Comparison of ENCODE assay signal across 8 cellular contexts in genomic region chr3:8963137-8963853, GRCh38. TPM values are rescaled to one million over a fixed set of nuclear protein-coding genes. Genes with fewer than 3 reads are reported as not detected.
A peak's percentile ranks its signal among the peaks of the same experiment; 100 is the strongest.
DNase-seq lines count a peak whose midpoint lies in the region; ATAC-seq and TF ChIP-seq lines count a peak whose summit lies in the region.

Gene RAD18 (minus strand): TSS chr3:8963472. CDS start chr3:8963385, 87 bp downstream.

- in situ Hi-C loops in astrocyte of the cerebellum (cut with HindIII; ENCODE audit: low sequenced_read_pairs) = no loop called here

- H3K4me3 ChIP-seq in astrocyte of the cerebellum (ENCODE audit: low read depth, low read length) = peak within 1 kb of the TSS; percentile 83

- TF ChIP-seq CTCF in astrocyte of the cerebellum (IDR thresholded peaks at IDR 0.05; ENCODE audit: low read depth, low read length, missing control alignments) = no peak

- peak; percentile 97 for DNase-seq in NCI-H2029 treated with DMSO at 0.1 percent for 48 hours (lab: John Stamatoyannopoulos, UW)
- peak; percentile 80 for DNase-seq in T-helper 22 cell (ENCODE audit: low read depth)
- peak; percentile 83 for DNase-seq in astrocyte of the cerebellum (ENCODE audit: low read depth)
- DNase-seq in hepatic stellate cell (ENCODE audit: low spot score) = peak; percentile 80
- peak; percentile 76 for DNase-seq in renal cortical epithelial cell (ENCODE audit: low read depth)
- no peak for DNase-seq in 8988T

- peak; percentile 87 for ATAC-seq in GM18508 (IDR thresholded peaks at IDR 0.05; ENCODE audit: insufficient read depth, unreplicated experiment)
- peak; percentile 81 for ATAC-seq in HG02973 (IDR thresholded peaks at IDR 0.05; ENCODE audit: unreplicated experiment)

RNA-seq across cellular contexts. Expression of gene RAD18, which starts in this region (rescaled TPM):
- total RNA-seq in renal cortical epithelial cell = 10.9 and 14.2 TPM in 2 replicates
